Comparison of ENCODE assay signal across 8 cellular contexts in the genomic region with DNA sequence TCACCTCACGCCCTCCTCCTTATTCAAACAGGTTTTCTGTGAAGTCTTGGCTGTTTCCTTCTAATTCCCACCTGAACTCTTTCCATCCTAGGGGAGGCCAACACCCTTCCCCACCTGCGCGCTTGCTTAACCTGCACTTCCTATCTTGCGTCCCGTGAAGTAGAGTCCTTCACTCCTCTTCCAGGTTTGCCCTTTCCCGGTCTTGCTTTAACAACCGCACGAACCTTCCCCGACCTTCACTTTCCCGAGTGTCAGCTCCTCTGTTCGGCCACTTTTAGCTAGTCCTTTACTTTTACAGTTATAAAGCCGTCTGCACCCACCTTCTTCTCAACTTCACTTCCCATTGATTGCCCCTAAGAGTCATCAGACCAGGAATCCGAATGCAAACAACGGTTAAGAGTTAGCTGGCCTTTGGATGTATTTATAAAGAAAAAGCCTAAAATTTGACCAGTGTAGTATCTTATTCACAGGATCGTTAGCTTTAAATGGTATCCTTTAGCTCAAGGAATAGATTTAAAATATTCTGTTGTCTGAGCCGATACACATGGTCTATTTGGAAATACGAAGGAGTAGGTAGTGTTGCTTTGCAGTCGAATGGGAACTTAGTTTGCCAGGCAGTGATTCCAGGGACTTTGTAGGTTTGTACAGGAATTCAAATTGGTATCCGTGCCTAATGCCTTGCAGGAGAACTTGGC. TPM values are rescaled to one million over a fixed set of nuclear protein-coding genes. Genes with fewer than 3 reads are reported as not detected.
DNase-seq lines count a peak whose midpoint lies in the region; ATAC-seq and TF ChIP-seq lines count a peak whose summit lies in the region.

No MANE protein-coding gene starts in this region.

- peak overlapping the region; percentile 100 for H3K4me3 Mint-ChIP-seq in activated naive CD8-positive, alpha-beta T cell treated with anti-CD3 and anti-CD28 coated beads for 36 hours
- peak overlapping the region; percentile 94 for H3K4me3 Mint-ChIP-seq in stimulated activated effector memory CD8-positive, alpha-beta T cell treated with anti-CD3 and anti-CD28 coated beads, Interleukin-12 subunit alpha, Interleukin-12 subunit beta, amount 100 ng/mL, for 72 hours

- H3K4me2 ChIP-seq in DND-41 (ENCODE audit: insufficient read depth, low read length) (peak overlapping the region; percentile 94), Loucy (ENCODE audit: low read depth, low read length, poor library complexity, severe bottlenecking) (peak overlapping the region; percentile 84)

- no peaks in the 10 kb centered on the region for H3K9me3 Mint-ChIP-seq in activated naive CD8-positive, alpha-beta T cell treated with anti-CD3 and anti-CD28 coated beads for 36 hours
- no peaks in the 10 kb centered on the region for H3K9me3 Mint-ChIP-seq in stimulated activated effector memory CD8-positive, alpha-beta T cell treated with anti-CD3 and anti-CD28 coated beads, Interleukin-12 subunit alpha, Interleukin-12 subunit beta, amount 100 ng/mL, for 72 hours

- no peaks in the 10 kb centered on the region for H3K9me2 ChIP-seq in Loucy (replicated peaks; ENCODE audit: low read depth, low read length)

- H3K27me3 ChIP-seq in DND-41 (ENCODE audit: insufficient read depth, low read length, poor library complexity) (no peaks in the 10 kb centered on the region), Loucy (ENCODE audit: insufficient read depth, low read length, poor library complexity, severe bottlenecking) (no peaks in the 10 kb centered on the region), iPS-18a (ENCODE audit: control insufficient read depth, insufficient read depth, low read length) (no peaks in the 10 kb centered on the region)

- H3K79me2 ChIP-seq in DND-41 (ENCODE audit: insufficient read depth, low read length) (peaks cover 69% of the 10 kb centered on the region), Loucy (ENCODE audit: insufficient read depth, low read length) (peaks cover 55% of the 10 kb centered on the region)

- DNase-seq in DND-41 (no peak), HuH-7 (ENCODE audit: low spot score) (no peak)
- DNase-seq in activated naive CD8-positive, alpha-beta T cell treated with anti-CD3 and anti-CD28 coated beads for 36 hours = no peak
- DNase-seq in stimulated activated effector memory CD8-positive, alpha-beta T cell treated with anti-CD3 and anti-CD28 coated beads, Interleukin-12 subunit alpha, Interleukin-12 subunit beta, amount 100 ng/mL, for 72 hours (ENCODE audit: low spot score in 2 of 2) = no peak
- DNase-seq in activated CD4-positive, alpha-beta T cell treated with anti-CD3 and anti-CD28 coated beads for 48 hours = no peak

- ATAC-seq in DND-41 (ENCODE audit: insufficient read depth, low read depth) (no peak), GM19351 (IDR thresholded peaks at IDR 0.05; ENCODE audit: unreplicated experiment) (no peak)
- no peak for ATAC-seq in stimulated activated effector memory CD8-positive, alpha-beta T cell treated with anti-CD3 and anti-CD28 coated beads, Interleukin-12 subunit alpha, Interleukin-12 subunit beta, amount 100 ng/mL, for 72 hours

- H3K4me1 Mint-ChIP-seq in activated naive CD8-positive, alpha-beta T cell treated with anti-CD3 and anti-CD28 coated beads for 36 hours = peaks cover 45% of the 10 kb centered on the region
- H3K4me1 Mint-ChIP-seq in stimulated activated effector memory CD8-positive, alpha-beta T cell treated with anti-CD3 and anti-CD28 coated beads, Interleukin-12 subunit alpha, Interleukin-12 subunit beta, amount 100 ng/mL, for 72 hours = peaks cover 57% of the 10 kb centered on the region

- H3K27ac Mint-ChIP-seq in activated naive CD8-positive, alpha-beta T cell treated with anti-CD3 and anti-CD28 coated beads for 36 hours = peak overlapping the region; percentile 96
- peak overlapping the region; percentile 95 for H3K27ac Mint-ChIP-seq in stimulated activated effector memory CD8-positive, alpha-beta T cell treated with anti-CD3 and anti-CD28 coated beads, Interleukin-12 subunit alpha, Interleukin-12 subunit beta, amount 100 ng/mL, for 72 hours

- H3K9me3 ChIP-seq in DND-41 (ENCODE audit: insufficient read depth, low read length, severe bottlenecking) (no peaks in the 10 kb centered on the region), Loucy (ENCODE audit: insufficient read depth, low read depth, low read length) (no peaks in the 10 kb centered on the region), iPS-18a (ENCODE audit: control insufficient read depth, low read depth, low read length) (no peaks in the 10 kb centered on the region)

- H3K27ac ChIP-seq in DND-41 (ENCODE audit: low read length) (peak overlapping the region; percentile 86), iPS-18a (ENCODE audit: low read length) (no peak overlapping the region)

- H3K36me3 ChIP-seq in DND-41 (ENCODE audit: insufficient read depth, low read length) (peaks cover 5% of the 10 kb centered on the region; the same call in 1 of the 2 replicates), Loucy (ENCODE audit: insufficient read depth, low read length) (no peaks in the 10 kb centered on the region), iPS-18a (ENCODE audit: control insufficient read depth, low read depth, low read length) (no peaks in the 10 kb centered on the region)

- peak overlapping the region; percentile 93 for H3K9ac ChIP-seq in DND-41 (ENCODE audit: low read depth, low read length)
- peak overlapping the region; percentile 78 for H3K9ac ChIP-seq in Loucy (ENCODE audit: low read depth, low read length, poor library complexity, severe bottlenecking)
- peak overlapping the region; percentile 60 for H3K9ac ChIP-seq in iPS-18a (ENCODE audit: low read length)

- H4K20me1 ChIP-seq in DND-41 (ENCODE audit: insufficient read depth, low read length) (peaks cover 21% of the 10 kb centered on the region), Loucy (ENCODE audit: insufficient read depth, low read length, poor library complexity, severe bottlenecking) (peaks cover 52% of the 10 kb centered on the region)

- H3K4me1 ChIP-seq in DND-41 (ENCODE audit: insufficient read depth, low read length) = peaks cover 56% of the 10 kb centered on the region
- H3K4me1 ChIP-seq in Loucy (ENCODE audit: insufficient read depth, low read length, poor library complexity, severe bottlenecking) = peaks cover 29% of the 10 kb centered on the region
- H3K4me1 ChIP-seq in iPS-18a (ENCODE audit: control insufficient read depth, low read depth, low read length) = peaks cover 23% of the 10 kb centered on the region

- H2AFZ ChIP-seq in DND-41 (ENCODE audit: low read depth, low read length) = peak overlapping the region; percentile 93
- peak overlapping the region; percentile 83; the same call in 1 of the 2 replicates for H2AFZ ChIP-seq in Loucy (ENCODE audit: low read length)

- H3K4me3 ChIP-seq in DND-41 (ENCODE audit: low read depth in 1 of 2, low read length in 2 of 2) (peak overlapping the region; percentile 98), Loucy (ENCODE audit: low read length, poor library complexity, severe bottlenecking) (peak overlapping the region; percentile 94), iPS-18a (ENCODE audit: low read length) (peak overlapping the region; percentile 94)

- H3K27me3 Mint-ChIP-seq in activated naive CD8-positive, alpha-beta T cell treated with anti-CD3 and anti-CD28 coated beads for 36 hours = no peaks in the 10 kb centered on the region

- TF ChIP-seq CTCF in DND-41 (IDR thresholded peaks at IDR 0.05; ENCODE audit: borderline replicate concordance, extremely low read depth, low read length, poor library complexity, severe bottlenecking) (no peak), Loucy (conservative IDR thresholded peaks at IDR 0.05; ENCODE audit: low read length) (no peak)

- peaks cover 10% of the 10 kb centered on the region for H3K36me3 Mint-ChIP-seq in activated naive CD8-positive, alpha-beta T cell treated with anti-CD3 and anti-CD28 coated beads for 36 hours
- H3K36me3 Mint-ChIP-seq in stimulated activated effector memory CD8-positive, alpha-beta T cell treated with anti-CD3 and anti-CD28 coated beads, Interleukin-12 subunit alpha, Interleukin-12 subunit beta, amount 100 ng/mL, for 72 hours = peaks cover 16% of the 10 kb centered on the region

- no peaks in the 10 kb centered on the region for H3F3A ChIP-seq in Loucy (ENCODE audit: low read depth)

RNA-seq across cellular contexts. Expression of a gene that starts 1.4 kb away (rescaled TPM):
- total RNA-seq in activated naive CD8-positive, alpha-beta T cell treated with anti-CD3 and anti-CD28 coated beads for 36 hours = 10 to 100 TPM; 32.9 to 34.3 TPM
